Comparison of ENCODE assay signal across 8 cellular contexts in the genomic region with DNA sequence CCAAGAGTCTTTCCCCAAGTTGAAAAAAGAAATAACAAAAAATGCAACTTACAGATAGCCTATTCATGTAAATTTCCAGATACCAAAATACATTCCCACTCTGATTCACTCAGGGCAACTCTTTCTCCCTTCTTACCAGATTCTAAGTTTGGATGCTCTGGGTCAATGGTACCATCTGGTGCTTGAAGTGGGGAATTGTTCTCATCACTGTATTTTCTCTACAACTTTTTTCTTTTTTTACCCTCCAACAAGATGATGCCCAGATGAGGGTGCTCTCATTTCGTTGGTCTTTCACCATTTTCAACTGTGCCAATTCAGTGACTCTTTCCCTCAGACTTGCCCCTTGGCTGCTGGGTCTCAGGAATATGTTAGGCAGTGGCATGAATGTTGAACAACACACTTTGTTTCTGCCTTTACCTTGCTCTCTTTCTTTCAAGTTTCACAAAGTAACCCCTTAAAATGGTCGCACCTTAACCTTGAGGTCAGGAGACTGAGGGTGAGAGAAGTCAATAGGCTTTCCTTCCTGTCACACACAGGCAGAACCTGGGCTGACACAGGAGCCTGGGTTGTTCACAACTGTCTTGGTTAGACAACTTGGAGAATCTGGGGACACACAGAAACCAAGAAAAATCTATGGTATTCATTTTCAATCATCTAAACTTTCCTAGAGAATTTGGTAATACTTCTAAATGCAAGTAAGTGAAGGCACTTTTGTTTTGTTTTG.
A peak's percentile ranks its signal among the peaks of the same experiment; 100 is the strongest.
DNase-seq lines count a peak whose midpoint lies in the region; ATAC-seq and TF ChIP-seq lines count a peak whose summit lies in the region.

No MANE protein-coding gene starts in this region.

- H3K27ac ChIP-seq in CD4-positive, alpha-beta memory T cell (ENCODE audit: low read depth, low read length) = no peak overlapping the region
- no peak overlapping the region for H3K27ac ChIP-seq in brain microvascular endothelial cell
- H3K27ac ChIP-seq in left lung = no peak overlapping the region

- DNase-seq in CD4-positive, alpha-beta memory T cell = peak in 4 of 5 donors; percentile 37 to 52 (median 40)
- DNase-seq in NB4 (ENCODE audit: low read depth) (peak; percentile 22), brain microvascular endothelial cell (no peak), left lung (no peak), T-helper 9 cell (no peak)
- DNase-seq in activated CD4-positive, alpha-beta T cell treated with anti-CD3 and anti-CD28 coated beads for 48 hours = no peak

- POLR2A ChIA-PET in CD4-positive, alpha-beta memory T cell (lab: Charles Lee; ENCODE audit: partially characterized antibody) = no interaction called here

- peak overlapping the region in 4 of 7 donors; percentile 23 to 68 (median 36) for H3K27ac Mint-ChIP-seq in CD4-positive, alpha-beta memory T cell

- peaks cover 25% of the 10 kb centered on the region for H3K4me1 ChIP-seq in CD4-positive, alpha-beta memory T cell (ENCODE audit: insufficient read depth, low read length)
- no peaks in the 10 kb centered on the region for H3K4me1 ChIP-seq in left lung

- H3K36me3 ChIP-seq in CD4-positive, alpha-beta memory T cell (ENCODE audit: insufficient read depth, low read length) = no peaks in the 10 kb centered on the region
- H3K36me3 ChIP-seq in brain microvascular endothelial cell (replicated peaks) (no peaks in the 10 kb centered on the region), left lung (no peaks in the 10 kb centered on the region)

- H3K9me3 Mint-ChIP-seq in CD4-positive, alpha-beta memory T cell = peaks cover 0 to 2% (median 0%) of the 10 kb centered on the region in 8 donors

- intact Hi-C loops in CD4-positive, alpha-beta memory T cell (cut with micrococcal nuclease) = loop anchor here (1.0 to 5.0 kb wide), 5 partner anchors 50 to 560 kb away; no protein-coding TSS in a partner anchor
- intact Hi-C loops in left lung (cut with DNase I) = no loop called here

- no peak overlapping the region for H3K4me3 ChIP-seq in CD4-positive, alpha-beta memory T cell (ENCODE audit: low read length in 2 of 2)
- H3K4me3 ChIP-seq in NB4 (ENCODE audit: low read depth, low read length) (no peak overlapping the region), brain microvascular endothelial cell (ENCODE audit: low read depth, low read length) (no peak overlapping the region), left lung (no peak overlapping the region)

- TF ChIP-seq CTCF in NB4 (IDR thresholded peaks at IDR 0.05; ENCODE audit: low read depth, low read length) (no peak), brain microvascular endothelial cell (IDR thresholded peaks at IDR 0.05; ENCODE audit: low read depth, low read length, missing control alignments) (peak; percentile 59), left lung (IDR thresholded peaks at IDR 0.05) (peak in 1 of 2 donors; percentile 10)

- in situ Hi-C loops in brain microvascular endothelial cell (cut with HindIII; ENCODE audit: low pct_ligation_motif_present, low sequenced_read_pairs) = no loop called here

- no peaks in the 10 kb centered on the region for H3K9me3 ChIP-seq in CD4-positive, alpha-beta memory T cell (ENCODE audit: control insufficient read depth in 1 of 2, low read length in 2 of 2)
- no peaks in the 10 kb centered on the region for H3K9me3 ChIP-seq in left lung

- H3K4me1 Mint-ChIP-seq in CD4-positive, alpha-beta memory T cell = peaks cover 19 to 37% (median 24%) of the 10 kb centered on the region in 4 donors

- no peaks in the 10 kb centered on the region for H3K27me3 ChIP-seq in CD4-positive, alpha-beta memory T cell (ENCODE audit: insufficient read depth, low read length)
- H3K27me3 ChIP-seq in brain microvascular endothelial cell (replicated peaks) (no peaks in the 10 kb centered on the region), left lung (peaks cover 0 to 5% of the 10 kb centered on the region in 2 donors)

- TF ChIP-seq POLR2A in NB4 (IDR thresholded peaks at IDR 0.05; ENCODE audit: extremely low read depth, insufficient read length) = no peak

- peaks cover 1 to 6% of the 10 kb centered on the region in 2 donors for H3K27me3 Mint-ChIP-seq in CD4-positive, alpha-beta memory T cell

- ATAC-seq in left lung (peak; percentile 58), HG02938 (IDR thresholded peaks at IDR 0.05; ENCODE audit: unreplicated experiment) (no peak), GM18907 (IDR thresholded peaks at IDR 0.05; ENCODE audit: unreplicated experiment) (no peak)

- peak overlapping the region in 3 of 8 donors; percentile 7 to 29 (median 12) for H3K4me3 Mint-ChIP-seq in CD4-positive, alpha-beta memory T cell

- CTCF ChIA-PET in CD4-positive, alpha-beta memory T cell (lab: Charles Lee; ENCODE audit: partially characterized antibody) = no interaction called here

- H3K36me3 Mint-ChIP-seq in CD4-positive, alpha-beta memory T cell = no peaks in the 10 kb centered on the region

Comparison
In these comparisons a context has a peak if more than half of its experiments do, and no peak if none do; other contexts are left out.
1. DNase-seq: peak in CD4-positive, alpha-beta memory T cell (4 of 5) and NB4 (single experiment); none in brain microvascular endothelial cell (single experiment), left lung (0 of 2), activated CD4-positive, alpha-beta T cell treated with anti-CD3 and anti-CD28 coated beads for 48 hours (single experiment) and T-helper 9 cell (single experiment).